ENCODE assay signal across 18 cellular contexts in genomic region chr12:120885521-120885920, GRCh38.
"Had no signal": no experiment of that assay in that cellular context is flagged by ENCODE, and none has a peak within 500 bp of the region (broad histone marks: within the 10 kb centered on the region; RNA-seq: fewer than 3 reads in every experiment).

No MANE protein-coding gene starts in this region.

- H3K9me3 Mint-ChIP-seq: activated CD4-positive, alpha-beta T cell treated with anti-CD3 and anti-CD28 coated beads, Interleukin-2, amount 10 ng/mL, durations not matched to agents 24 days and 14 days; neural crest cell; WTC11 had no signal

- H3K27ac Mint-ChIP-seq: WTC11 had no signal

- DNase-seq: activated CD4-positive, alpha-beta T cell treated with anti-CD3 and anti-CD28 coated beads, Interleukin-2, amount 10 ng/mL, durations not matched to agents 24 days and 14 days; activated gamma-delta T cell treated with Interleukin-2 at 50 U/mL for 16 hours; activated T-cell treated with anti-CD3 and anti-CD28 coated beads, Interleukin-2, amount 50 U/mL, for 1 hour; body of pancreas; central memory CD4-positive, alpha-beta T cell; effector CD8-positive, alpha-beta T cell; gastrocnemius medialis; heart right ventricle; islet precursor cell; left ventricle myocardium superior; mesendoderm; ovary; sigmoid colon; stimulated activated CD4-positive, alpha-beta T cell treated with anti-CD3 and anti-CD28 coated beads, Interleukin-2, amount 100 ng/mL, for 24 hours; stimulated activated naive CD4-positive, alpha-beta T cell treated with Interleukin-2 at 50 U/mL for 16 hours; upper lobe of right lung had no signal

- H3K4me3 Mint-ChIP-seq: neural crest cell, WTC11 had no signal

- ATAC-seq: body of pancreas, gastrocnemius medialis, heart right ventricle, left ventricle myocardium superior, upper lobe of right lung, WTC11 had no signal

- H3K27me3 Mint-ChIP-seq: activated CD4-positive, alpha-beta T cell treated with anti-CD3 and anti-CD28 coated beads, Interleukin-2, amount 10 ng/mL, durations not matched to agents 24 days and 14 days had no signal

- H3K36me3 Mint-ChIP-seq: WTC11 had no signal
